In the genomic region with DNA sequence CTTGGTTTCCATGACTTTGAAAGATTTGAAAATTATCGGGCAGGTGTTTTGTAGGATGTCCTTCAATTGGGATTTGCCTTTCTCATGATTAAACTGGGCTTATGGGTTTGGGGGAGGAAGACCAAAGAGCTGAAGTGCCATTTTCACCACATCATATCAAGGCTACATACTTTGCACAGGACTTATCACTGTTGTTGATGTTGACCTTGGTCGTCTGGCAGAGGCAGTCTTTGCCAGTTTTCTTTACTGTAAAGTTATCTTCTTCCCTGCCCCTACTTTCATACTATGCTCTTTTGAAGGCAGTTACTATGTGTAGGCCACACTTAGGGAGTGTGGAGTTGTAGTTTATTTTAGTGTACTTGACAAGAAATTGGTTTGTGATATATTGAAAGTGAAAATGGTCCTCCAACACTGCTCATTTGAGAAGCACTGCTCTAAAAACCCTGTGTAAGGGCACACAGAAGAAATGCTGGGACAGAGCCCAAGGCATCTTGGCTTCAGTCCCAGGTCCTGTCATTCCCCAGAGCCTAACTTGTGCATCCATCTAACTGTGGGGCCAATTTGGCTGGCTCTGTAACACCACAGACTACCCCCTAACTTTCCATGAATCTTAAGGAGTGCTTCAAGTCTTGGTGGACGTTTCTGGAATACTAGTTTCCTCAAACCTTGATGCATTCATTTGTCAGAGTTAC, we compare ENCODE assay signal across 16 cellular contexts.
DNase-seq lines count a peak whose midpoint lies in the region; ATAC-seq, FAIRE-seq and TF ChIP-seq lines count a peak whose summit lies in the region.
"Had no signal": no experiment of that assay in that cellular context is flagged by ENCODE, and none has a peak within 500 bp of the region (broad histone marks: within the 10 kb centered on the region; RNA-seq: fewer than 3 reads in every experiment).

No MANE protein-coding gene starts in this region.

- H3K27ac ChIP-seq in right lobe of liver, result no peak overlapping the region
- no peak overlapping the region for H3K27ac ChIP-seq in HepG2 (ENCODE audit: extremely low read length, insufficient read depth, low read length)
- H3K27ac ChIP-seq in esophagus muscularis mucosa (replicated peaks in 1 of 4), result peak overlapping the region in 3 of 4 donors; percentile 15 to 52 (median 22)
- H3K27ac ChIP-seq in thyroid gland, result peak overlapping the region in 1 of 3 donors; percentile 46
- H3K27ac ChIP-seq: coronary artery had no signal

- CTCF ChIA-PET in HepG2 (lab: Yijun Ruan, JAX; ENCODE audit: low intra/inter-chr PET ratio, low total read pairs), result no interaction called here

- H3K4me2 ChIP-seq in HepG2 (ENCODE audit: low read depth, low read length), result no peak overlapping the region

- intact Hi-C loops in right lobe of liver (cut with DNase I) (no loop called here), HepG2 (cut with micrococcal nuclease; ENCODE audit: unreplicated experiment) (loop anchor here (10.0 kb wide), 1 partner anchor 125 kb away; no protein-coding TSS in a partner anchor), esophagus muscularis mucosa (cut with DNase I) (loop anchor here (10.0 kb wide), 1 partner anchor 115 kb away; no protein-coding TSS in a partner anchor), thyroid gland (cut with DNase I) (loop anchor here (10.0 kb wide), 1 partner anchor 125 kb away; no protein-coding TSS in a partner anchor)

- TF ChIP-seq EP300 in HepG2 (IDR thresholded peaks at IDR 0.05; ENCODE audit: low read depth in 2 of 2, low read length in 2 of 2) (no peak), HepG2 (CRISPR knock-in tag; IDR thresholded peaks at IDR 0.05; ENCODE audit: borderline replicate concordance) (no peak), esophagus muscularis mucosa (IDR thresholded peaks at IDR 0.05) (no peak)

- in situ Hi-C loops in HepG2 (cut with HindIII; ENCODE audit: extremely low pct_ligation_motif_present, low pct_unique_long_range_greater_than_20kb), result no loop called here

- POLR2A ChIA-PET in HepG2 (lab: Yijun Ruan, JAX), result no interaction called here

- no peak for TF ChIP-seq RAD21 in HepG2 (CRISPR knock-in tag; IDR thresholded peaks at IDR 0.05)

- 66% methylated on average over 3 of the region's 3 CpGs for WGBS in right lobe of liver (ENCODE audit: insufficient coverage, low coverage, low lambda C conversion rate, missing lambda C conversion rate)
- 86% methylated on average over 3 of the region's 3 CpGs for WGBS in HepG2 (ENCODE audit: low lambda C conversion rate)
- 62% methylated on average over 3 of the region's 3 CpGs for WGBS in esophagus muscularis mucosa
- 61 to 66% methylated on average over 3 of the region's 3 CpGs for WGBS in thyroid gland, 2 donors

- no peak for TF ChIP-seq CTCF in right lobe of liver (IDR thresholded peaks at IDR 0.05)
- no peak for TF ChIP-seq CTCF in HepG2 (CRISPR knock-in tag; IDR thresholded peaks at IDR 0.05)
- no peak for TF ChIP-seq CTCF in esophagus muscularis mucosa (IDR thresholded peaks at IDR 0.05)
- no peak for TF ChIP-seq CTCF in thyroid gland (IDR thresholded peaks at IDR 0.05)

- no peaks in the 10 kb centered on the region for H3K4me1 ChIP-seq in right lobe of liver
- peaks cover 15% of the 10 kb centered on the region for H3K4me1 ChIP-seq in HepG2 (ENCODE audit: insufficient read depth, low read length)
- peaks cover 16 to 37% (median 29%) of the 10 kb centered on the region in 4 donors for H3K4me1 ChIP-seq in esophagus muscularis mucosa
- H3K4me1 ChIP-seq in thyroid gland, result peaks cover 27 to 38% of the 10 kb centered on the region in 2 donors

- no peaks in the 10 kb centered on the region for H3K79me2 ChIP-seq in HepG2 (ENCODE audit: insufficient read depth, low read length)

- H2AFZ ChIP-seq in HepG2 (ENCODE audit: low read length), result no peak overlapping the region

- H3K9me3 ChIP-seq in right lobe of liver (no peaks in the 10 kb centered on the region), HepG2 (ENCODE audit: low read length) (no peaks in the 10 kb centered on the region), esophagus muscularis mucosa (no peaks in the 10 kb centered on the region), thyroid gland (no peaks in the 10 kb centered on the region)

- no peak for DNase-seq in right lobe of liver
- DNase-seq in HepG2 (ENCODE audit: low spot score), result no peak
- no peak for DNase-seq in esophagus muscularis mucosa (ENCODE audit: extremely low spot score)
- DNase-seq in midbrain (lab: John Stamatoyannopoulos, UW), result peak; percentile 84
- DNase-seq in thyroid gland, result peak; percentile 77
- DNase-seq in NCI-H2081 (lab: John Stamatoyannopoulos, UW), result no peak
- DNase-seq in NCI-H345 (lab: John Stamatoyannopoulos, UW), result no peak
- DNase-seq in epidermal melanocyte (ENCODE audit: insufficient read length, low spot score), result no peak
- DNase-seq: ACHN; activated CD4-positive, alpha-beta T cell treated with anti-CD3 and anti-CD28 coated beads, Interleukin-2, amount 10 ng/mL, durations not matched to agents 7 days and 5 days; activated effector memory CD4-positive, alpha-beta T cell treated with Interleukin-2 at 50 U/mL for 16 hours; H7; NCI-H146; T-cell had no signal

- ATAC-seq in right lobe of liver (peak; percentile 40 to 74 (median 52)), HepG2 (no peak)
- ATAC-seq: T-cell had no signal

- H3K4me3 ChIP-seq in right lobe of liver (no peak overlapping the region), HepG2 (replicated peaks in 1 of 3; ENCODE audit: insufficient read depth in 1 of 3, low read depth in 2 of 3, low read length in 3 of 3) (no peak overlapping the region), esophagus muscularis mucosa (no peak overlapping the region), thyroid gland (replicated peaks in 1 of 3) (no peak overlapping the region)
- H3K4me3 ChIP-seq: coronary artery had no signal

- no TSS peak for BruUV-seq in HepG2 (replicated peaks; lab: Mats Ljungman, UMichigan)

- no peak overlapping the region for H3K9ac ChIP-seq in HepG2 (ENCODE audit: insufficient read depth, low read depth, low read length)

- TF ChIP-seq POLR2A in right lobe of liver (IDR thresholded peaks at IDR 0.05) (no peak), HepG2 (IDR thresholded peaks at IDR 0.05; ENCODE audit: insufficient read depth in 1 of 2, low read depth in 2 of 2, low read length in 2 of 2) (no peak), esophagus muscularis mucosa (IDR thresholded peaks at IDR 0.05; ENCODE audit: low read depth) (no peak), thyroid gland (IDR thresholded peaks at IDR 0.05) (no peak)

- H4K20me1 ChIP-seq in HepG2 (ENCODE audit: insufficient read depth, low read length), result no peaks in the 10 kb centered on the region

- H3K27me3 ChIP-seq in right lobe of liver (no peaks in the 10 kb centered on the region), HepG2 (ENCODE audit: control insufficient read depth in 1 of 2, insufficient read depth in 2 of 2, low read length in 2 of 2) (no peaks in the 10 kb centered on the region), esophagus muscularis mucosa (no peaks in the 10 kb centered on the region), thyroid gland (no peaks in the 10 kb centered on the region)

- H3K36me3 ChIP-seq in right lobe of liver (no peaks in the 10 kb centered on the region), HepG2 (replicated peaks in 1 of 2; ENCODE audit: control insufficient read depth in 1 of 2, insufficient read depth in 2 of 2, low read length in 2 of 2) (peaks cover 3 to 14% of the 10 kb centered on the region in 2 experiments; a peak in 2 of 5 replicates), esophagus muscularis mucosa (no peaks in the 10 kb centered on the region), thyroid gland (no peaks in the 10 kb centered on the region)

- FAIRE-seq in HepG2 (lab: Jason Lieb, UNC), result no peak
- FAIRE-seq: urothelium cell line had no signal

TF ChIP-seq in HepG2, 621 proteins besides CTCF, POLR2A, EP300 and RAD21:
- TF ChIP-seq ZNF510 (CRISPR knock-in tag; IDR thresholded peaks at IDR 0.05; ENCODE audit: low read depth) (no peak), U2AF2 (IDR thresholded peaks at IDR 0.05; ENCODE audit: low read depth, low read length) (no peak), ASH2L (IDR thresholded peaks at IDR 0.05; ENCODE audit: insufficient read length, low read depth, low read length) (no peak), CREB1 (IDR thresholded peaks at IDR 0.05) (no peak), CREB1 (CRISPR knock-in tag; IDR thresholded peaks at IDR 0.05) (no peak), ISX (CRISPR knock-in tag; conservative IDR thresholded peaks at IDR 0.05) (no peak), GPN1 (CRISPR knock-in tag; IDR thresholded peaks at IDR 0.05; ENCODE audit: borderline replicate concordance) (no peak), ZNF225 (CRISPR knock-in tag; IDR thresholded peaks at IDR 0.05) (no peak), MED1 (CRISPR knock-in tag; IDR thresholded peaks at IDR 0.05) (no peak), SNAPC2 (CRISPR knock-in tag; IDR thresholded peaks at IDR 0.05) (no peak), CBFB (CRISPR knock-in tag; IDR thresholded peaks at IDR 0.05) (no peak), MTA3 (CRISPR knock-in tag; IDR thresholded peaks at IDR 0.05) (no peak), NR2C2 (CRISPR knock-in tag; IDR thresholded peaks at IDR 0.05; ENCODE audit: borderline replicate concordance) (no peak), ZNF451 (CRISPR knock-in tag; IDR thresholded peaks at IDR 0.05) (no peak), KLF16 (CRISPR knock-in tag; IDR thresholded peaks at IDR 0.05) (no peak)
TF ChIP-seq in HepG2: peak in this region for 0.

Comparison
In these comparisons a context has a peak if more than half of its experiments do, and no peak if none do; other contexts are left out.
1. intact Hi-C loops: an anchor here in HepG2 (10.0 kb wide), esophagus muscularis mucosa (10.0 kb wide) and thyroid gland (10.0 kb wide); none called in right lobe of liver.
2. DNase-seq: peak in midbrain (single experiment) and thyroid gland (2 of 2); none in right lobe of liver (0 of 3), HepG2 (single experiment), esophagus muscularis mucosa (single experiment), NCI-H2081 (0 of 2), NCI-H345 (single experiment) and epidermal melanocyte (single experiment).
3. H3K27ac ChIP-seq: peak in esophagus muscularis mucosa (3 of 4); none in right lobe of liver (0 of 3) and HepG2 (single experiment).